18 cellular contexts compared by ENCODE assay signal in genomic region chr2:239896075-239896474, GRCh38.
A peak's percentile ranks its signal among the peaks of the same experiment; 100 is the strongest.
DNase-seq lines count a peak whose midpoint lies in the region; TF ChIP-seq lines count a peak whose summit lies in the region.
"Had no signal": no experiment of that assay in that cellular context is flagged by ENCODE, and none has a peak within 500 bp of the region (broad histone marks: within the 10 kb centered on the region; RNA-seq: fewer than 3 reads in every experiment).

No MANE protein-coding gene starts in this region.

- no peak overlapping the region for H3K14ac ChIP-seq in H9 (ENCODE audit: insufficient read depth, low read length)

- H3K18ac ChIP-seq in H9 (ENCODE audit: insufficient read length, low read depth, low read length): no peak overlapping the region

- no peak overlapping the region for H2BK15ac ChIP-seq in H9 (ENCODE audit: low read depth, low read length)

- DNase-seq in H9 (peak; percentile 45), coronary artery (ENCODE audit: low spot score) (peak; percentile 50), posterior vena cava (ENCODE audit: low spot score) (peak; percentile 62), 8988T (no peak), COLO829 (ENCODE audit: low spot score) (no peak), retina (no peak)
- no peak for DNase-seq in stimulated activated naive CD4-positive, alpha-beta T cell treated with Interleukin-2 at 50 U/mL for 16 hours (lab: John Stamatoyannopoulos, UW)
- DNase-seq: AML-193; CD4-positive, alpha-beta memory T cell; DND-41; GF-D8; NCI-H1417; NCI-H2029 treated with DMSO at 0.1 percent for 48 hours; NCI-H510A; NCI-H82; SJCRH30 had no signal

- no peak overlapping the region for H3T11ph ChIP-seq in H9 (ENCODE audit: low read length)

- no peak overlapping the region for H4K8ac ChIP-seq in H9 (replicated peaks; ENCODE audit: insufficient read length, low read depth, low read length)

- no peak overlapping the region for H2BK12ac ChIP-seq in H9 (ENCODE audit: insufficient read length, low read depth, low read length)

- WGBS in H9 (ENCODE audit: extremely low coverage, insufficient read length, low lambda C conversion rate): no CpG with 5 or more reads among the region's 8 CpGs

- H3K27ac ChIP-seq in BLaER1 treated with 17β-estradiol and CSF1 and Interleukin-3, amounts not matched to agents 10 nM and 100 nM: no peak overlapping the region
- no peak overlapping the region for H3K27ac ChIP-seq in H9 (ENCODE audit: insufficient read length, low read depth, low read length)
- no peak overlapping the region for H3K27ac ChIP-seq in coronary artery
- H3K27ac ChIP-seq: SJCRH30 had no signal

- H3K23me2 ChIP-seq in H9 (ENCODE audit: insufficient read length, low read depth, low read length, poor library complexity, severe bottlenecking): no peaks in the 10 kb centered on the region

- H2BK120ac ChIP-seq in H9 (ENCODE audit: low read depth, low read length, poor library complexity, severe bottlenecking): no peak overlapping the region

- no peak overlapping the region for H3K56ac ChIP-seq in H9 (ENCODE audit: insufficient read length, low read depth, low read length)

- peak overlapping the region in 7 of 11 experiments; percentile 7 to 73 (median 52); a peak in 12 of 22 replicates for H3K4me2 ChIP-seq in BLaER1 treated with 17β-estradiol and CSF1 and Interleukin-3, amounts not matched to agents 10 nM and 100 nM
- no peak overlapping the region for H3K4me2 ChIP-seq in H9 (ENCODE audit: insufficient read depth, insufficient read length, low read length)

- H3K27ac Mint-ChIP-seq in H9: no peak overlapping the region; a peak in 1 of 7 replicates
- H3K27ac Mint-ChIP-seq: CD4-positive, alpha-beta memory T cell; IgD-negative memory B cell had no signal

- intact Hi-C loops in posterior vena cava (cut with DNase I): no loop called here

- H3K4ac ChIP-seq in H9 (ENCODE audit: low read depth, low read length): no peak overlapping the region

- H3K27me3 Mint-ChIP-seq in H9 (ENCODE audit: low read depth): peaks cover 27% of the 10 kb centered on the region

- peaks cover 5 to 7% of the 10 kb centered on the region in 2 experiments; a peak in 2 of 5 replicates for H3K9me3 Mint-ChIP-seq in H9
- H3K9me3 Mint-ChIP-seq: CD4-positive, alpha-beta memory T cell had no signal

- H4K20me1 ChIP-seq in BLaER1 treated with 17β-estradiol and CSF1 and Interleukin-3, amounts not matched to agents 10 nM and 100 nM: no peaks in the 10 kb centered on the region
- H4K20me1 ChIP-seq in H9 (ENCODE audit: control insufficient read depth, insufficient read depth, insufficient read length): no peaks in the 10 kb centered on the region

- H4K91ac ChIP-seq in H9 (ENCODE audit: insufficient read length, low read depth, low read length): no peak overlapping the region

- no peaks in the 10 kb centered on the region for H3K79me2 ChIP-seq in H9 (ENCODE audit: insufficient read depth, low read length)

- H3K9ac ChIP-seq in BLaER1 treated with 17β-estradiol and CSF1 and Interleukin-3, amounts not matched to agents 10 nM and 100 nM: no peak overlapping the region
- no peak overlapping the region for H3K9ac ChIP-seq in H9 (ENCODE audit: extremely low read depth, insufficient read length, low read length)

- H4K5ac ChIP-seq in H9 (ENCODE audit: insufficient read length, low read depth, low read length): no peak overlapping the region

- no peaks in the 10 kb centered on the region for H3K27me3 ChIP-seq in BLaER1 treated with 17β-estradiol and CSF1 and Interleukin-3, amounts not matched to agents 10 nM and 100 nM
- H3K27me3 ChIP-seq in H9 (ENCODE audit: insufficient read depth, low read length): no peaks in the 10 kb centered on the region

- no peak overlapping the region for H2AK5ac ChIP-seq in H9 (ENCODE audit: insufficient read length, low read length)

- H2BK20ac ChIP-seq in H9 (ENCODE audit: low read depth, low read length, poor library complexity, severe bottlenecking): no peak overlapping the region

- no peaks in the 10 kb centered on the region for H3K79me1 ChIP-seq in H9 (ENCODE audit: insufficient read depth, low read depth, low read length, poor library complexity, severe bottlenecking)

- H3K4me1 ChIP-seq in BLaER1 treated with 17β-estradiol and CSF1 and Interleukin-3, amounts not matched to agents 10 nM and 100 nM: peaks cover 0 to 22% (median 8%) of the 10 kb centered on the region in 10 experiments; a peak in 10 of 20 replicates
- no peaks in the 10 kb centered on the region; the same call in 1 of the 2 replicates for H3K4me1 ChIP-seq in H9 (ENCODE audit: insufficient read depth, low read length)
- H3K4me1 ChIP-seq: SJCRH30 had no signal

- no peak overlapping the region; a peak in 1 of 5 replicates for H3K4me3 Mint-ChIP-seq in H9
- H3K4me3 Mint-ChIP-seq: CD4-positive, alpha-beta memory T cell had no signal

- H3K4me3 ChIP-seq in BLaER1 treated with 17β-estradiol and CSF1 and Interleukin-3, amounts not matched to agents 10 nM and 100 nM: no peak overlapping the region
- no peak overlapping the region for H3K4me3 ChIP-seq in coronary artery
- H3K4me3 ChIP-seq: SJCRH30 had no signal

- TF ChIP-seq CTCF in H9 (conservative IDR thresholded peaks at IDR 0.05) (no peak), coronary artery (IDR thresholded peaks at IDR 0.05) (no peak)

- no peaks in the 10 kb centered on the region for H3K36me3 ChIP-seq in BLaER1 treated with 17β-estradiol and CSF1 and Interleukin-3, amounts not matched to agents 10 nM and 100 nM
- H3K36me3 ChIP-seq: SJCRH30 had no signal

- H3K36me3 Mint-ChIP-seq in H9 (ENCODE audit: insufficient read depth in 1 of 3, low read depth in 3 of 3): peaks cover 0 to 3% (median 0%) of the 10 kb centered on the region in 3 experiments; a peak in 2 of 7 replicates
- H3K36me3 Mint-ChIP-seq: IgD-negative memory B cell had no signal

- no peak overlapping the region for H2AFZ ChIP-seq in H9 (ENCODE audit: low read length)

- no peaks in the 10 kb centered on the region for H3K9me3 ChIP-seq in BLaER1 treated with 17β-estradiol and CSF1 and Interleukin-3, amounts not matched to agents 10 nM and 100 nM (replicated peaks in 1 of 11)
- H3K9me3 ChIP-seq in H9 (ENCODE audit: control insufficient read depth, low read depth, low read length): no peaks in the 10 kb centered on the region
- H3K9me3 ChIP-seq: SJCRH30 had no signal

- peaks cover 11% of the 10 kb centered on the region in 2 experiments for H3K4me1 Mint-ChIP-seq in H9
- H3K4me1 Mint-ChIP-seq: CD4-positive, alpha-beta memory T cell had no signal

- no peak overlapping the region for H3K23ac ChIP-seq in H9 (ENCODE audit: insufficient read length, low read depth, low read length)

- H2BK5ac ChIP-seq in H9 (ENCODE audit: insufficient read length, low read length): no peak overlapping the region

Comparison
In these comparisons a context has a peak if more than half of its experiments do, and no peak if none do; other contexts are left out.
1. DNase-seq: peak in H9 (single experiment), coronary artery (single experiment) and posterior vena cava (single experiment); none in 8988T (single experiment), COLO829 (single experiment), retina (single experiment) and stimulated activated naive CD4-positive, alpha-beta T cell treated with Interleukin-2 at 50 U/mL for 16 hours (single experiment).